ENCODE assay signal across 9 cellular contexts in genomic region chr17:29645516-29646051, GRCh38. TPM values are rescaled to one million over a fixed set of nuclear protein-coding genes. Genes with fewer than 3 reads are reported as not detected.
DNase-seq lines count a peak whose midpoint lies in the region; ATAC-seq and TF ChIP-seq lines count a peak whose summit lies in the region.
"Had no signal": no experiment of that assay in that cellular context is flagged by ENCODE, and none has a peak within 500 bp of the region (broad histone marks: within the 10 kb centered on the region; RNA-seq: fewer than 3 reads in every experiment).

No MANE protein-coding gene starts in this region.

- no peaks in the 10 kb centered on the region for H3K27me3 Mint-ChIP-seq in naive thymus-derived CD8-positive, alpha-beta T cell

- TF ChIP-seq CTCF in AG04449 (IDR thresholded peaks at IDR 0.05; ENCODE audit: insufficient read depth, low read length, missing control alignments), result no peak
- TF ChIP-seq CTCF in coronary artery (IDR thresholded peaks at IDR 0.05), result no peak

- H3K4me3 Mint-ChIP-seq in naive thymus-derived CD8-positive, alpha-beta T cell, result no peak overlapping the region

- peak overlapping the region; percentile 83 to 87 for H3K27ac ChIP-seq in coronary artery
- H3K27ac ChIP-seq: HL-60 had no signal

- CTCF ChIA-PET in AG04449 (lab: Yijun Ruan, JAX), result interaction anchor here (1.1 to 5.9 kb wide), 5 partner anchors 9 to 286 kb away, joined by 3 to 41 read pairs (median 4); no protein-coding TSS in a partner anchor

- ATAC-seq in naive thymus-derived CD8-positive, alpha-beta T cell, result no peak
- ATAC-seq in HG02981 (IDR thresholded peaks at IDR 0.05; ENCODE audit: unreplicated experiment), result no peak

- H3K4me1 Mint-ChIP-seq in naive thymus-derived CD8-positive, alpha-beta T cell, result peaks cover 3 to 12% (median 7%) of the 10 kb centered on the region in 4 donors

- POLR2A ChIA-PET in AG04449 (lab: Yijun Ruan, JAX), result no interaction called here
- POLR2A ChIA-PET in naive thymus-derived CD8-positive, alpha-beta T cell (lab: Charles Lee), result no interaction called here

- H3K9me3 Mint-ChIP-seq in naive thymus-derived CD8-positive, alpha-beta T cell, result no peaks in the 10 kb centered on the region

- peak overlapping the region in 6 of 10 donors; percentile 4 to 80 (median 57) for H3K27ac Mint-ChIP-seq in naive thymus-derived CD8-positive, alpha-beta T cell

- H3K4me3 ChIP-seq in AG04449 (ENCODE audit: low read depth, low read length) (no peak overlapping the region), coronary artery (peak overlapping the region; percentile 18)

- DNase-seq in AG04449 (ENCODE audit: low read depth, low spot score), result peak; percentile 57
- DNase-seq in NCI-H1694 (lab: John Stamatoyannopoulos, UW), result peak; percentile 70
- DNase-seq in coronary artery (ENCODE audit: low spot score), result peak; percentile 89
- no peak for DNase-seq in naive thymus-derived CD8-positive, alpha-beta T cell
- DNase-seq in NCI-H1105 (lab: John Stamatoyannopoulos, UW), result no peak
- no peak for DNase-seq in NCI-H1436 treated with DMSO at 0.1 percent for 48 hours (lab: John Stamatoyannopoulos, UW)
- no peak for DNase-seq in T1000 (lab: John Stamatoyannopoulos, UW)

- H3K36me3 Mint-ChIP-seq in naive thymus-derived CD8-positive, alpha-beta T cell, result peaks cover 6 to 86% (median 18%) of the 10 kb centered on the region in 3 donors

RNA-seq across cellular contexts. Expression of gene CORO6, which starts 22.9 kb away (rescaled TPM):
- total RNA-seq in naive thymus-derived CD8-positive, alpha-beta T cell, result 1 to 10 TPM; 1.6 to 2.2 TPM
- polyA plus RNA-seq in naive thymus-derived CD8-positive, alpha-beta T cell, result under 1 TPM in 2 of 3 donors, not detected in 1; 0.22 to 0.36 TPM

RNA-seq across cellular contexts. Expression of gene ANKRD13B, which starts 52.7 kb away (rescaled TPM):
- total RNA-seq in naive thymus-derived CD8-positive, alpha-beta T cell, result 1 to 10 TPM; 2.3 to 3.7 TPM
- under 1 TPM in 2 of 3 donors, not detected in 1; 0.25 to 0.32 TPM for polyA plus RNA-seq in naive thymus-derived CD8-positive, alpha-beta T cell

RNA-seq across cellular contexts. Expression of gene GIT1, which starts 56.1 kb away (rescaled TPM):
- total RNA-seq in naive thymus-derived CD8-positive, alpha-beta T cell, result 10 to 100 TPM; 51.6 to 58.2 TPM
- 10 to 100 TPM in 1 of 3 donors, 1 to 10 TPM in 2; 4.4 to 27.7 (median 6.7) TPM for polyA plus RNA-seq in naive thymus-derived CD8-positive, alpha-beta T cell

Comparison
In these comparisons a context has a peak if more than half of its experiments do, and no peak if none do; other contexts are left out.
1. DNase-seq: peak in AG04449 (single experiment), NCI-H1694 (single experiment) and coronary artery (single experiment); none in naive thymus-derived CD8-positive, alpha-beta T cell (0 of 10), NCI-H1105 (single experiment), NCI-H1436 treated with DMSO at 0.1 percent for 48 hours (single experiment) and T1000 (single experiment).